ENCODE assay signal across 1 cellular context in the genomic region with DNA sequence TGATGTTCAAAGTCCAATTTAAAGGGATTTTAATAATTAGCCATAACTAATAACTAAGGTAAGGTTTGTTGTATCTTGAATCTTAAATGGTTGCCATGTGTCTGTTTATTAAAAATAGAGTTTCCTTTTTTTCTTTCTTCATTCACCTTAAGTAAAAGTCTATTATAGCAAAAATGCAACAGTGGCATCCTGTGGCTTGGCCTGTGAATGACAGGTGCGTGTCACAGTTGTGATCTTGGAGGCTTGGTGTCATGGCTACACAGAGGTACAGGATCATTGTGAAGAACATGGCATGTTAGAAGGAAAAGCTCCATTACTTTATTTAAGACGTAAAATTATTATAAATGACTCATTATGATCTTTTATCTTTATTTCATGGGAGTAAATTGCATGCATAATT.
TF ChIP-seq lines count a peak whose summit lies in the region.

No MANE protein-coding gene starts in this region.

TF ChIP-seq in K562, 482 proteins besides CTCF, POLR2A, EP300 and RAD21 (continued from another document):
- TF ChIP-seq, protein P1, sequence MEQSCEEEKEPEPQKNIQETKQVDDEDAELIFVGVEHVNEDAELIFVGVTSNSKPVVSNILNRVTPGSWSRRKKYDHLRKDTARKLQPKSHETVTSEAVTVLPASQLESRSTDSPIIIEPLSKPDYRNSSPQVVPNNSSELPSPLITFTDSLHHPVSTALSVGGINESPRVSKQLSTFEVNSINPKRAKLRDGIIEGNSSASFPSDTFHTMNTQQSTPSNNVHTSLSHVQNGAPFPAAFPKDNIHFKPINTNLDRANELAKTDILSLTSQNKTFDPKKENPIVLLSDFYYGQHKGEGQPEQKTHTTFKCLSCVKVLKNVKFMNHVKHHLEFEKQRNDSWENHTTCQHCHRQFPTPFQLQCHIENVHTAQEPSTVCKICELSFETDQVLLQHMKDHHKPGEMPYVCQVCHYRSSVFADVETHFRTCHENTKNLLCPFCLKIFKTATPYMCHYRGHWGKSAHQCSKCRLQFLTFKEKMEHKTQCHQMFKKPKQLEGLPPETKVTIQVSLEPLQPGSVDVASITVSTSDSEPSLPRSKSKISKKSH (CRISPR knock-in tag; IDR thresholded peaks at IDR 0.05) = no peak
- TF ChIP-seq, protein P2, sequence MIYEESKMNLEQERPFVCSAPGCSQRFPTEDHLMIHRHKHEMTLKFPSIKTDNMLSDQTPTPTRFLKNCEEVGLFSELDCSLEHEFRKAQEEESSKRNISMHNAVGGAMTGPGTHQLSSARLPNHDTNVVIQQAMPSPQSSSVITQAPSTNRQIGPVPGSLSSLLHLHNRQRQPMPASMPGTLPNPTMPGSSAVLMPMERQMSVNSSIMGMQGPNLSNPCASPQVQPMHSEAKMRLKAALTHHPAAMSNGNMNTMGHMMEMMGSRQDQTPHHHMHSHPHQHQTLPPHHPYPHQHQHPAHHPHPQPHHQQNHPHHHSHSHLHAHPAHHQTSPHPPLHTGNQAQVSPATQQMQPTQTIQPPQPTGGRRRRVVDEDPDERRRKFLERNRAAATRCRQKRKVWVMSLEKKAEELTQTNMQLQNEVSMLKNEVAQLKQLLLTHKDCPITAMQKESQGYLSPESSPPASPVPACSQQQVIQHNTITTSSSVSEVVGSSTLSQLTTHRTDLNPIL (CRISPR knock-in tag; IDR thresholded peaks at IDR 0.05) = no peak
- TF ChIP-seq, protein P3, sequence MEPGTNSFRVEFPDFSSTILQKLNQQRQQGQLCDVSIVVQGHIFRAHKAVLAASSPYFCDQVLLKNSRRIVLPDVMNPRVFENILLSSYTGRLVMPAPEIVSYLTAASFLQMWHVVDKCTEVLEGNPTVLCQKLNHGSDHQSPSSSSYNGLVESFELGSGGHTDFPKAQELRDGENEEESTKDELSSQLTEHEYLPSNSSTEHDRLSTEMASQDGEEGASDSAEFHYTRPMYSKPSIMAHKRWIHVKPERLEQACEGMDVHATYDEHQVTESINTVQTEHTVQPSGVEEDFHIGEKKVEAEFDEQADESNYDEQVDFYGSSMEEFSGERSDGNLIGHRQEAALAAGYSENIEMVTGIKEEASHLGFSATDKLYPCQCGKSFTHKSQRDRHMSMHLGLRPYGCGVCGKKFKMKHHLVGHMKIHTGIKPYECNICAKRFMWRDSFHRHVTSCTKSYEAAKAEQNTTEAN (CRISPR knock-in tag; IDR thresholded peaks at IDR 0.05) = no peak
